Comparison of ENCODE assay signal across 7 cellular contexts in genomic region chr4:54061873-54062272, GRCh38. TPM values are rescaled to one million over a fixed set of nuclear protein-coding genes. Genes with fewer than 3 reads are reported as not detected.
A peak's percentile ranks its signal among the peaks of the same experiment; 100 is the strongest.
DNase-seq lines count a peak whose midpoint lies in the region; ATAC-seq and TF ChIP-seq lines count a peak whose summit lies in the region.

No MANE protein-coding gene starts in this region.

- TF ChIP-seq EP300 in sigmoid colon (IDR thresholded peaks at IDR 0.05) = no peak

- H3K4me3 ChIP-seq in DOHH2 (ENCODE audit: low read length) (peak overlapping the region; percentile 47), RWPE2 (ENCODE audit: severe bottlenecking) (no peak overlapping the region), epithelial cell of proximal tubule (ENCODE audit: low read depth, low read length) (peak overlapping the region; percentile 78), sigmoid colon (peak overlapping the region in 3 of 4 donors; percentile 94 to 99 (median 97))

- 58 to 85% methylated on average over 1 of the region's 1 CpG for WGBS in sigmoid colon, 2 donors

- 0 out of 2 replicates have a peak, but pooled peaks cover 2% of the 10 kb centered on the region for H3F3A ChIP-seq in DOHH2 (ENCODE audit: control insufficient read depth, insufficient read depth)

- H3K27ac ChIP-seq in DOHH2 (ENCODE audit: low read depth, low read length) = no peak overlapping the region
- H3K27ac ChIP-seq in RWPE2 (ENCODE audit: poor library complexity, severe bottlenecking) = peak overlapping the region; percentile 94
- H3K27ac ChIP-seq in sigmoid colon = peak overlapping the region in 1 of 4 donors; percentile 95

- TF ChIP-seq CTCF in DOHH2 (IDR thresholded peaks at IDR 0.05; ENCODE audit: low read depth, low read length, poor library complexity, severe bottlenecking) = no peak
- TF ChIP-seq CTCF in RWPE2 (IDR thresholded peaks at IDR 0.05; ENCODE audit: poor library complexity, severe bottlenecking) = no peak
- TF ChIP-seq CTCF in epithelial cell of proximal tubule (conservative IDR thresholded peaks at IDR 0.05; ENCODE audit: low read depth, low read length) = no peak
- TF ChIP-seq CTCF in sigmoid colon (IDR thresholded peaks at IDR 0.05) = no peak

- intact Hi-C loops in sigmoid colon (cut with DNase I) = loop anchor here (5.0 to 10.0 kb wide), 2 partner anchors 130 to 697 kb away; partner anchors contain the start of gene SCFD2

- TF ChIP-seq POLR2A in sigmoid colon (IDR thresholded peaks at IDR 0.05) = no peak

- no peak for ATAC-seq in RWPE2 (ENCODE audit: low read depth)

- no peaks in the 10 kb centered on the region for H3K9me2 ChIP-seq in DOHH2 (replicated peaks; ENCODE audit: control insufficient read depth, low read length)

- H3K9me3 ChIP-seq in DOHH2 (ENCODE audit: control insufficient read depth, insufficient read depth, low read length) (no peaks in the 10 kb centered on the region), RWPE2 (ENCODE audit: severe bottlenecking) (no peaks in the 10 kb centered on the region), sigmoid colon (no peaks in the 10 kb centered on the region)

- no peak for DNase-seq in RWPE2 (ENCODE audit: low spot score)
- no peak for DNase-seq in epithelial cell of proximal tubule (ENCODE audit: low read depth)
- no peak for DNase-seq in sigmoid colon
- DNase-seq in AG20443 (ENCODE audit: low spot score) = no peak
- no peak for DNase-seq in GM19238 (ENCODE audit: insufficient read length, low spot score)
- no peak for DNase-seq in GOT3 (lab: John Stamatoyannopoulos, UW)

- no peaks in the 10 kb centered on the region for H3K27me3 ChIP-seq in DOHH2 (ENCODE audit: control insufficient read depth, low read length)
- no peaks in the 10 kb centered on the region for H3K27me3 ChIP-seq in RWPE2 (ENCODE audit: insufficient read depth, poor library complexity, severe bottlenecking)
- no peaks in the 10 kb centered on the region for H3K27me3 ChIP-seq in sigmoid colon

- H3K79me2 ChIP-seq in DOHH2 (ENCODE audit: control insufficient read depth, low read length) = peaks cover 74% of the 10 kb centered on the region

- H3K4me1 ChIP-seq in DOHH2 (ENCODE audit: control insufficient read depth, low read length) = peaks cover 61% of the 10 kb centered on the region
- H3K4me1 ChIP-seq in RWPE2 (ENCODE audit: insufficient read depth, poor library complexity, severe bottlenecking) = peaks cover 55% of the 10 kb centered on the region
- peaks cover 0 to 59% (median 35%) of the 10 kb centered on the region in 4 donors for H3K4me1 ChIP-seq in sigmoid colon

- H3K4me2 ChIP-seq in DOHH2 (ENCODE audit: low read length) = peak overlapping the region; percentile 79

- H3K36me3 ChIP-seq in DOHH2 (ENCODE audit: control insufficient read depth, low read length) (peaks cover 40% of the 10 kb centered on the region), RWPE2 (ENCODE audit: low read depth) (peaks cover 18% of the 10 kb centered on the region), sigmoid colon (no peaks in the 10 kb centered on the region)

- H4K20me1 ChIP-seq in DOHH2 (ENCODE audit: control insufficient read depth, insufficient read depth, low read depth, low read length) = peaks cover 18% of the 10 kb centered on the region; the same call in 1 of the 2 replicates

RNA-seq across cellular contexts. Expression of gene CHIC2, which starts 2.5 kb away (rescaled TPM):
- 19.2 and 23.5 TPM in 2 replicates for total RNA-seq in epithelial cell of proximal tubule
- total RNA-seq in sigmoid colon = 10 to 100 TPM; 22.8 to 34.6 (median 25.0) TPM
- polyA plus RNA-seq in sigmoid colon = 10 to 100 TPM; 17.6 to 19.8 (median 18.0) TPM

RNA-seq across cellular contexts. Expression of gene GSX2, which starts 38.1 kb away (rescaled TPM):
- total RNA-seq in epithelial cell of proximal tubule = not detected in 2 replicates
- not detected for total RNA-seq in sigmoid colon
- polyA plus RNA-seq in sigmoid colon = not detected
